ENCODE assay signal across 19 cellular contexts in genomic region chr15:45594322-45594721, GRCh38. TPM values are rescaled to one million over a fixed set of nuclear protein-coding genes. Genes with fewer than 3 reads are reported as not detected.
DNase-seq lines count a peak whose midpoint lies in the region; ATAC-seq and TF ChIP-seq lines count a peak whose summit lies in the region.
"Had no signal": no experiment of that assay in that cellular context is flagged by ENCODE, and none has a peak within 500 bp of the region (broad histone marks: within the 10 kb centered on the region; RNA-seq: fewer than 3 reads in every experiment).

No MANE protein-coding gene starts in this region.

- TF ChIP-seq CTCF in HFFc6 (IDR thresholded peaks at IDR 0.05): no peak
- TF ChIP-seq CTCF in activated B cell treated with CpG ODN at 0.5 μM for 24 hours (IDR thresholded peaks at IDR 0.05): no peak
- TF ChIP-seq CTCF in spleen (IDR thresholded peaks at IDR 0.05 in 8 of 11, conservative IDR thresholded peaks at IDR 0.05 in 3 of 11): no peak
- no peak for TF ChIP-seq CTCF in breast epithelium (IDR thresholded peaks at IDR 0.05)

- WGBS in spleen, 5 donors: 85 to 100% (median 93%) methylated on average over 2 of the region's 2 CpGs

- H3K4me1 ChIP-seq in spleen (peaks cover 11 to 56% (median 26%) of the 10 kb centered on the region in 6 donors), breast epithelium (peaks cover 0 to under 1% of the 10 kb centered on the region in 2 donors)

- DNase-seq in HFFc6 (peak; percentile 9), activated B cell treated with CpG ODN at 0.5 μM for 24 hours (no peak), spleen (no peak), breast epithelium (ENCODE audit: low spot score in 2 of 2) (no peak)
- DNase-seq: C1 segment of cervical spinal cord, GDM1, KBM-7, MV-4-11, NCI-H1694 treated with DMSO at 0.1 percent for 48 hours, NCI-H510A, NCI-H774, OCI-M1, RPMI8226, SIG-M5 had no signal

- H3K27me3 ChIP-seq in spleen (replicated peaks in 1 of 7): no peaks in the 10 kb centered on the region
- H3K27me3 ChIP-seq in breast epithelium: no peaks in the 10 kb centered on the region

- no peak overlapping the region for H3K4me3 Mint-ChIP-seq in HFFc6
- no peak overlapping the region for H3K4me3 Mint-ChIP-seq in activated B cell treated with CpG ODN at 0.5 μM for 24 hours
- peak overlapping the region; percentile 9 for H3K4me3 Mint-ChIP-seq in dendritic cell treated with granulocyte-macrophage colony-stimulating factor and Interleukin-4, amounts not matched to agents 40 ng/mL and 50 ng/mL, for 4 days
- no peak overlapping the region for H3K4me3 Mint-ChIP-seq in stimulated activated memory B cell treated with anti-CD40 and anti-IgM and Interleukin-4, amounts not matched to agents 10 μg/mL and 1 μg/mL and 100 μg/mL, for 72 hours

- no peak overlapping the region for H3K27ac ChIP-seq in spleen
- no peak overlapping the region for H3K27ac ChIP-seq in breast epithelium

- H3K27me3 Mint-ChIP-seq in HFFc6 (ENCODE audit: insufficient read depth) (no peaks in the 10 kb centered on the region), activated B cell treated with CpG ODN at 0.5 μM for 24 hours (no peaks in the 10 kb centered on the region)
- H3K27me3 Mint-ChIP-seq in dendritic cell treated with granulocyte-macrophage colony-stimulating factor and Interleukin-4, amounts not matched to agents 40 ng/mL and 50 ng/mL, for 4 days: no peaks in the 10 kb centered on the region
- H3K27me3 Mint-ChIP-seq in stimulated activated memory B cell treated with anti-CD40 and anti-IgM and Interleukin-4, amounts not matched to agents 10 μg/mL and 1 μg/mL and 100 μg/mL, for 72 hours: no peaks in the 10 kb centered on the region

- H3K9me3 Mint-ChIP-seq in HFFc6 (no peaks in the 10 kb centered on the region), activated B cell treated with CpG ODN at 0.5 μM for 24 hours (no peaks in the 10 kb centered on the region)
- no peaks in the 10 kb centered on the region for H3K9me3 Mint-ChIP-seq in dendritic cell treated with granulocyte-macrophage colony-stimulating factor and Interleukin-4, amounts not matched to agents 40 ng/mL and 50 ng/mL, for 4 days
- H3K9me3 Mint-ChIP-seq in stimulated activated memory B cell treated with anti-CD40 and anti-IgM and Interleukin-4, amounts not matched to agents 10 μg/mL and 1 μg/mL and 100 μg/mL, for 72 hours: no peaks in the 10 kb centered on the region

- ATAC-seq in activated B cell treated with CpG ODN at 0.5 μM for 24 hours (ENCODE audit: low read depth) (no peak), HG03460 (IDR thresholded peaks at IDR 0.05; ENCODE audit: unreplicated experiment) (no peak)
- ATAC-seq in stimulated activated memory B cell treated with anti-CD40 and anti-IgM and Interleukin-4, amounts not matched to agents 10 μg/mL and 1 μg/mL and 100 μg/mL, for 72 hours: no peak
- ATAC-seq: SK-N-SH treated with all-trans-retinoic acid at 6 μM for 48 hours had no signal

- TF ChIP-seq POLR2A in spleen (IDR thresholded peaks at IDR 0.05) (no peak), breast epithelium (IDR thresholded peaks at IDR 0.05) (no peak)

- intact Hi-C loops in activated B cell treated with CpG ODN at 0.5 μM for 24 hours (cut with micrococcal nuclease): no loop called here
- intact Hi-C loops in dendritic cell treated with granulocyte-macrophage colony-stimulating factor and Interleukin-4, amounts not matched to agents 40 ng/mL and 50 ng/mL, for 4 days (cut with micrococcal nuclease): no loop called here
- intact Hi-C loops in spleen (cut with DNase I; ENCODE audit: low total_unique reads): no loop called here
- intact Hi-C loops in breast epithelium (cut with DNase I; ENCODE audit: low total_unique reads): no loop called here

- H3K9me3 ChIP-seq in spleen (no peaks in the 10 kb centered on the region), breast epithelium (no peaks in the 10 kb centered on the region)
- H3K9me3 ChIP-seq: HAP-1 had no signal

- peaks cover 3 to 56% (median 19%) of the 10 kb centered on the region in 6 donors for H3K36me3 ChIP-seq in spleen
- no peaks in the 10 kb centered on the region for H3K36me3 ChIP-seq in breast epithelium

- peaks cover 14% of the 10 kb centered on the region for H3K36me3 Mint-ChIP-seq in HFFc6 (ENCODE audit: low read depth)
- peaks cover 48% of the 10 kb centered on the region for H3K36me3 Mint-ChIP-seq in activated B cell treated with CpG ODN at 0.5 μM for 24 hours (ENCODE audit: low read depth)
- H3K36me3 Mint-ChIP-seq in dendritic cell treated with granulocyte-macrophage colony-stimulating factor and Interleukin-4, amounts not matched to agents 40 ng/mL and 50 ng/mL, for 4 days (ENCODE audit: low read depth): peaks cover 72% of the 10 kb centered on the region
- peaks cover 29% of the 10 kb centered on the region for H3K36me3 Mint-ChIP-seq in stimulated activated memory B cell treated with anti-CD40 and anti-IgM and Interleukin-4, amounts not matched to agents 10 μg/mL and 1 μg/mL and 100 μg/mL, for 72 hours

- H3K27ac Mint-ChIP-seq in HFFc6 (no peak overlapping the region; the same call in 1 of the 2 replicates), activated B cell treated with CpG ODN at 0.5 μM for 24 hours (peak overlapping the region; percentile 30)
- H3K27ac Mint-ChIP-seq in dendritic cell treated with granulocyte-macrophage colony-stimulating factor and Interleukin-4, amounts not matched to agents 40 ng/mL and 50 ng/mL, for 4 days: peak overlapping the region; percentile 76
- peak overlapping the region; percentile 19 for H3K27ac Mint-ChIP-seq in stimulated activated memory B cell treated with anti-CD40 and anti-IgM and Interleukin-4, amounts not matched to agents 10 μg/mL and 1 μg/mL and 100 μg/mL, for 72 hours

- POLR2A ChIA-PET in activated B cell treated with CpG ODN at 0.5 μM for 24 hours (lab: Charles Lee): interaction anchor here (1.6 kb wide), 1 partner anchor 192 kb away, joined by 9 read pairs; a partner anchor contains a TSS

- H3K4me1 Mint-ChIP-seq in HFFc6 (ENCODE audit: low read depth): peaks cover 14% of the 10 kb centered on the region
- H3K4me1 Mint-ChIP-seq in activated B cell treated with CpG ODN at 0.5 μM for 24 hours: peaks cover 29% of the 10 kb centered on the region
- H3K4me1 Mint-ChIP-seq in dendritic cell treated with granulocyte-macrophage colony-stimulating factor and Interleukin-4, amounts not matched to agents 40 ng/mL and 50 ng/mL, for 4 days (ENCODE audit: low read depth): peaks cover 56% of the 10 kb centered on the region
- H3K4me1 Mint-ChIP-seq in stimulated activated memory B cell treated with anti-CD40 and anti-IgM and Interleukin-4, amounts not matched to agents 10 μg/mL and 1 μg/mL and 100 μg/mL, for 72 hours: peaks cover 14% of the 10 kb centered on the region

- CTCF ChIA-PET in activated B cell treated with CpG ODN at 0.5 μM for 24 hours (lab: Charles Lee): interaction anchor here (1.1 to 2.3 kb wide), 2 partner anchors 20 to 137 kb away, joined by 3 to 6 read pairs; no protein-coding TSS in a partner anchor

- no peak overlapping the region for H3K4me3 ChIP-seq in spleen
- no peak overlapping the region for H3K4me3 ChIP-seq in breast epithelium
- H3K4me3 ChIP-seq: HAP-1 had no signal

RNA-seq across cellular contexts. Expression of gene BLOC1S6, which starts 7.1 kb away (rescaled TPM):
- total RNA-seq in HFFc6 (2021; fragmentation: NEBNext Ultra II Directional; extraction: Animal tissue kit (Norgen Biotek cat#: 25700)): 10 to 100 TPM; 55.2 to 67.2 (median 59.4) TPM
- 39.4 and 41.2 TPM in 2 replicates for total RNA-seq in activated B cell treated with CpG ODN at 0.5 μM for 24 hours
- 10 to 100 TPM; 43.1 to 67.3 (median 50.7) TPM for total RNA-seq in spleen
- polyA plus RNA-seq in spleen: 10 to 100 TPM; 18.6 to 30.5 (median 20.8) TPM
- 10 to 100 TPM; 52.1 to 94.1 (median 68.5) TPM for total RNA-seq in breast epithelium

RNA-seq across cellular contexts. Expression of gene SQOR, which starts 40.5 kb away (rescaled TPM):
- 10 to 100 TPM; 25.3 to 43.2 (median 39.7) TPM for total RNA-seq in HFFc6 (2021; fragmentation: NEBNext Ultra II Directional; extraction: Animal tissue kit (Norgen Biotek cat#: 25700))
- total RNA-seq in activated B cell treated with CpG ODN at 0.5 μM for 24 hours (39.2 and 44.9 TPM in 2 replicates), spleen (10 to 100 TPM; 52.2 to 79.6 (median 62.2) TPM), breast epithelium (10 to 100 TPM; 60.3 to 91.1 (median 71.2) TPM)
- 10 to 100 TPM; 21.5 to 39.7 (median 29.1) TPM for polyA plus RNA-seq in spleen
